13 cellular contexts compared by ENCODE assay signal in the genomic region with DNA sequence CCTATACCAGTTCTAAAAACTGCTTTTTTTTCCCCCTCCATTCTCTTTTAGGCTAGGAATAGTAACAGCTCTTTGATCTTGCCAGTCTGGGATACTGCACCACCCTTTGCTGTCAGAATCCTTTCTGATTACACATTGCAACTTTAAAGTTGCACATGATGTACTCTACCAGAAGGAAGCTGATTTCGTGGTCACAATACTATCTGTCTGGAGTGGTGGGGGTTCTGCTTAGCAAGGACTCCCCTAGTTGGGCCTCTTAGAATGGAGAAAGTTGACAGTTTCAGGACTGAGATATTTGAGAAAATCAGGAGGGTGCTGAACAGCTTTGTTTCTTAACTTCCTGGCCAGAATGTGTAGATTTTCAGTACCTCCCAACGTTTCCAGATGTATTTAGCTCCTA.
A peak's percentile ranks its signal among the peaks of the same experiment; 100 is the strongest.
DNase-seq lines count a peak whose midpoint lies in the region; ATAC-seq and TF ChIP-seq lines count a peak whose summit lies in the region.
"Had no signal": no experiment of that assay in that cellular context is flagged by ENCODE, and none has a peak within 500 bp of the region (broad histone marks: within the 10 kb centered on the region; RNA-seq: fewer than 3 reads in every experiment).

No MANE protein-coding gene starts in this region.

- no peak for TF ChIP-seq POLR2A in lower leg skin (IDR thresholded peaks at IDR 0.05)

- H3K4me3 Mint-ChIP-seq in activated T-cell treated with anti-CD3 and anti-CD28 coated beads, Interleukin-2, amount 50 U/mL, for 4 hours = no peak overlapping the region
- no peak overlapping the region for H3K4me3 Mint-ChIP-seq in stimulated activated memory B cell treated with anti-CD40 and anti-IgM and Interleukin-4, amounts not matched to agents 10 μg/mL and 1 μg/mL and 100 μg/mL, for 72 hours
- H3K4me3 Mint-ChIP-seq: activated CD8-positive, alpha-beta memory T cell treated with anti-CD3 and anti-CD28 coated beads, Interleukin-2, amount 10 ng/mL, durations not matched to agents 7 days and 5 days; activated naive CD4-positive, alpha-beta T cell treated with anti-CD3 and anti-CD28 coated beads for 36 hours; CD4-positive, alpha-beta memory T cell; naive B cell had no signal

- CTCF ChIA-PET in Panc1 (lab: Charles Lee) = interaction anchor here (0.7 kb wide), 1 partner anchor 93 kb away, joined by 3 read pairs; no protein-coding TSS in a partner anchor

- H3K27ac ChIP-seq in Panc1 (ENCODE audit: low read length) = peak overlapping the region; percentile 35; the same call in 1 of the 2 replicates
- no peak overlapping the region for H3K27ac ChIP-seq in fibroblast of lung (ENCODE audit: insufficient read depth, low read length)

- no peaks in the 10 kb centered on the region for H3K9me3 Mint-ChIP-seq in activated T-cell treated with anti-CD3 and anti-CD28 coated beads, Interleukin-2, amount 50 U/mL, for 4 hours
- H3K9me3 Mint-ChIP-seq in stimulated activated memory B cell treated with anti-CD40 and anti-IgM and Interleukin-4, amounts not matched to agents 10 μg/mL and 1 μg/mL and 100 μg/mL, for 72 hours = no peaks in the 10 kb centered on the region
- H3K9me3 Mint-ChIP-seq: activated naive CD4-positive, alpha-beta T cell treated with anti-CD3 and anti-CD28 coated beads for 36 hours; CD4-positive, alpha-beta memory T cell; naive B cell had no signal

- H3K27me3 ChIP-seq in Panc1 (ENCODE audit: control insufficient read depth, insufficient read depth, low read length) (no peaks in the 10 kb centered on the region; the same call in 1 of the 2 replicates), fibroblast of lung (ENCODE audit: control insufficient read depth, insufficient read depth, low read length) (no peaks in the 10 kb centered on the region)

- no peak overlapping the region for H3K9ac ChIP-seq in fibroblast of lung (ENCODE audit: insufficient read depth, low read length)

- 20 to 27% methylated on average over 2 of the region's 2 CpGs for WGBS in lower leg skin, 2 donors

- H3K79me2 ChIP-seq in fibroblast of lung (ENCODE audit: control insufficient read depth, insufficient read depth, low read length) = no peaks in the 10 kb centered on the region

- no peak overlapping the region for H3K4me2 ChIP-seq in fibroblast of lung (ENCODE audit: extremely low read depth, insufficient read depth, low read length)

- H3K27me3 Mint-ChIP-seq in activated T-cell treated with anti-CD3 and anti-CD28 coated beads, Interleukin-2, amount 50 U/mL, for 4 hours (ENCODE audit: low read depth) = peaks cover 2% of the 10 kb centered on the region
- H3K27me3 Mint-ChIP-seq in stimulated activated memory B cell treated with anti-CD40 and anti-IgM and Interleukin-4, amounts not matched to agents 10 μg/mL and 1 μg/mL and 100 μg/mL, for 72 hours = no peaks in the 10 kb centered on the region
- H3K27me3 Mint-ChIP-seq: activated CD8-positive, alpha-beta memory T cell treated with anti-CD3 and anti-CD28 coated beads, Interleukin-2, amount 10 ng/mL, durations not matched to agents 7 days and 5 days; naive B cell had no signal

- no peaks in the 10 kb centered on the region for H3K36me3 ChIP-seq in Panc1 (ENCODE audit: control insufficient read depth, insufficient read depth, low read length)
- no peaks in the 10 kb centered on the region for H3K36me3 ChIP-seq in fibroblast of lung (ENCODE audit: control insufficient read depth, insufficient read depth, low read length)

- in situ Hi-C loops in Panc1 (cut with HindIII; ENCODE audit: low pct_unique_long_range_greater_than_20kb, low sequenced_read_pairs) = no loop called here

- H3K36me3 Mint-ChIP-seq in activated T-cell treated with anti-CD3 and anti-CD28 coated beads, Interleukin-2, amount 50 U/mL, for 4 hours (ENCODE audit: insufficient read depth) = no peaks in the 10 kb centered on the region
- H3K36me3 Mint-ChIP-seq in stimulated activated memory B cell treated with anti-CD40 and anti-IgM and Interleukin-4, amounts not matched to agents 10 μg/mL and 1 μg/mL and 100 μg/mL, for 72 hours = no peaks in the 10 kb centered on the region
- H3K36me3 Mint-ChIP-seq: activated CD8-positive, alpha-beta memory T cell treated with anti-CD3 and anti-CD28 coated beads, Interleukin-2, amount 10 ng/mL, durations not matched to agents 7 days and 5 days; CD4-positive, alpha-beta memory T cell; naive B cell had no signal

- H3K9me3 ChIP-seq in Panc1 (ENCODE audit: control insufficient read depth, insufficient read depth, low read depth, low read length) (no peaks in the 10 kb centered on the region), fibroblast of lung (ENCODE audit: control insufficient read depth, insufficient read depth, low read depth, low read length) (no peaks in the 10 kb centered on the region)

- no peak for DNase-seq in activated T-cell treated with anti-CD3 and anti-CD28 coated beads, Interleukin-2, amount 50 U/mL, for 4 hours
- DNase-seq in activated T-cell treated with anti-CD3 and anti-CD28 coated beads, Interleukin-2, amount 50 U/mL, for 1 hour = no peak
- DNase-seq in Panc1 (ENCODE audit: low read depth, low spot score) (no peak), fibroblast of lung (ENCODE audit: low read depth in 2 of 2) (peak; percentile 43 to 56), NCI-H1417 (lab: John Stamatoyannopoulos, UW) (no peak), lower leg skin (ENCODE audit: low spot score in 2 of 2) (no peak)
- DNase-seq in stimulated activated naive CD4-positive, alpha-beta T cell (lab: John Stamatoyannopoulos, UW) = no peak
- DNase-seq: activated CD8-positive, alpha-beta memory T cell treated with anti-CD3 and anti-CD28 coated beads, Interleukin-2, amount 10 ng/mL, durations not matched to agents 7 days and 5 days; NCI-H1436 treated with DMSO at 0.1 percent for 48 hours had no signal

- BruUV-seq in Panc1 (replicated peaks; lab: Mats Ljungman, UMichigan) = no TSS peak

- POLR2A ChIA-PET in Panc1 (lab: Charles Lee) = no interaction called here

- no peaks in the 10 kb centered on the region for H4K20me1 ChIP-seq in fibroblast of lung (ENCODE audit: control insufficient read depth, extremely low read depth, insufficient read depth, low read length)

- peak; percentile 42 for ATAC-seq in activated T-cell treated with anti-CD3 and anti-CD28 coated beads, Interleukin-2, amount 50 U/mL, for 4 hours
- no peak for ATAC-seq in Panc1
- ATAC-seq in stimulated activated memory B cell treated with anti-CD40 and anti-IgM and Interleukin-4, amounts not matched to agents 10 μg/mL and 1 μg/mL and 100 μg/mL, for 72 hours = no peak

- H3K27ac Mint-ChIP-seq in stimulated activated memory B cell treated with anti-CD40 and anti-IgM and Interleukin-4, amounts not matched to agents 10 μg/mL and 1 μg/mL and 100 μg/mL, for 72 hours = peak overlapping the region; percentile 40
- H3K27ac Mint-ChIP-seq: activated CD8-positive, alpha-beta memory T cell treated with anti-CD3 and anti-CD28 coated beads, Interleukin-2, amount 10 ng/mL, durations not matched to agents 7 days and 5 days; activated naive CD4-positive, alpha-beta T cell treated with anti-CD3 and anti-CD28 coated beads for 36 hours; CD4-positive, alpha-beta memory T cell; naive B cell had no signal

- peaks cover 7% of the 10 kb centered on the region for H3K4me1 Mint-ChIP-seq in activated T-cell treated with anti-CD3 and anti-CD28 coated beads, Interleukin-2, amount 50 U/mL, for 4 hours (ENCODE audit: low read depth)
- peaks cover 37% of the 10 kb centered on the region for H3K4me1 Mint-ChIP-seq in stimulated activated memory B cell treated with anti-CD40 and anti-IgM and Interleukin-4, amounts not matched to agents 10 μg/mL and 1 μg/mL and 100 μg/mL, for 72 hours

- H3K4me1 ChIP-seq in Panc1 (ENCODE audit: control insufficient read depth, insufficient read depth, low read length) (peaks cover 4% of the 10 kb centered on the region; the same call in 1 of the 2 replicates), fibroblast of lung (ENCODE audit: control insufficient read depth, extremely low read depth, insufficient read depth, low read length) (peaks cover 3% of the 10 kb centered on the region)

- no peak for TF ChIP-seq CTCF in Panc1 (IDR thresholded peaks at IDR 0.05)
- TF ChIP-seq CTCF in fibroblast of lung (conservative IDR thresholded peaks at IDR 0.05 in 1 of 2, IDR thresholded peaks at IDR 0.05 in 1 of 2; ENCODE audit: low read depth in 1 of 2, low read length in 2 of 2) = no peak
- TF ChIP-seq CTCF in lower leg skin (IDR thresholded peaks at IDR 0.05) = no peak

- intact Hi-C loops in Panc1 (cut with micrococcal nuclease; ENCODE audit: unreplicated experiment) = loop anchor here (1.0 kb wide), 1 partner anchor 266 kb away; no protein-coding TSS in a partner anchor
- intact Hi-C loops in lower leg skin (cut with DNase I; ENCODE audit: low total_unique reads) = loop anchor here (5.0 kb wide), 1 partner anchor 265 kb away; no protein-coding TSS in a partner anchor

- H2AFZ ChIP-seq in fibroblast of lung (ENCODE audit: low read length) = no peak overlapping the region

- no peak overlapping the region for H3K4me3 ChIP-seq in Panc1 (ENCODE audit: low read depth in 2 of 2, low read length in 2 of 2)
- no peak overlapping the region for H3K4me3 ChIP-seq in fibroblast of lung (replicated peaks in 1 of 4; ENCODE audit: control extremely low read depth in 1 of 4, insufficient read depth in 1 of 4, low read depth in 3 of 4, low read length in 4 of 4)
- H3K4me3 ChIP-seq in lower leg skin (ENCODE audit: low read depth, poor library complexity, severe bottlenecking) = no peak overlapping the region

Comparison
In these comparisons a context has a peak if more than half of its experiments do, and no peak if none do; other contexts are left out.
1. ATAC-seq: peak in activated T-cell treated with anti-CD3 and anti-CD28 coated beads, Interleukin-2, amount 50 U/mL, for 4 hours (2 of 2); none in Panc1 (single experiment) and stimulated activated memory B cell treated with anti-CD40 and anti-IgM and Interleukin-4, amounts not matched to agents 10 μg/mL and 1 μg/mL and 100 μg/mL, for 72 hours (single experiment).
2. DNase-seq: peak in fibroblast of lung (2 of 2); none in activated T-cell treated with anti-CD3 and anti-CD28 coated beads, Interleukin-2, amount 50 U/mL, for 4 hours (single experiment), activated T-cell treated with anti-CD3 and anti-CD28 coated beads, Interleukin-2, amount 50 U/mL, for 1 hour (single experiment), Panc1 (single experiment), NCI-H1417 (0 of 3), lower leg skin (0 of 2) and stimulated activated naive CD4-positive, alpha-beta T cell (0 of 6).